14 cellular contexts compared by ENCODE assay signal in genomic region chr15:26179906-26180305, GRCh38.
DNase-seq lines count a peak whose midpoint lies in the region; ATAC-seq, FAIRE-seq and TF ChIP-seq lines count a peak whose summit lies in the region.
"Had no signal": no experiment of that assay in that cellular context is flagged by ENCODE, and none has a peak within 500 bp of the region (broad histone marks: within the 10 kb centered on the region; RNA-seq: fewer than 3 reads in every experiment).

No MANE protein-coding gene starts in this region.

- H3K9ac ChIP-seq in HepG2 (ENCODE audit: insufficient read depth, low read depth, low read length), result no peak overlapping the region

- no peaks in the 10 kb centered on the region; a peak in 1 of 5 replicates for H3K27me3 ChIP-seq in HepG2 (ENCODE audit: control insufficient read depth in 1 of 2, insufficient read depth in 2 of 2, low read length in 2 of 2)
- H3K27me3 ChIP-seq in right lobe of liver, result no peaks in the 10 kb centered on the region
- no peaks in the 10 kb centered on the region for H3K27me3 ChIP-seq in RWPE2 (ENCODE audit: insufficient read depth, poor library complexity, severe bottlenecking)
- H3K27me3 ChIP-seq: uterus had no signal

- TF ChIP-seq RAD21 in HepG2 (CRISPR knock-in tag; IDR thresholded peaks at IDR 0.05), result no peak

- H3K9me3 ChIP-seq in HepG2 (ENCODE audit: low read length), result 0 out of 2 replicates have a peak, but pooled peaks cover 2% of the 10 kb centered on the region
- no peaks in the 10 kb centered on the region for H3K9me3 ChIP-seq in right lobe of liver
- H3K9me3 ChIP-seq in RWPE2 (ENCODE audit: severe bottlenecking), result no peaks in the 10 kb centered on the region
- H3K9me3 ChIP-seq: uterus had no signal

- intact Hi-C loops in HepG2 (cut with micrococcal nuclease; ENCODE audit: unreplicated experiment) (no loop called here), right lobe of liver (cut with DNase I) (no loop called here), left ventricle myocardium superior (cut with micrococcal nuclease) (loop anchor here (5.0 kb wide), 1 partner anchor 682 kb away; no protein-coding TSS in a partner anchor)

- H3K36me3 ChIP-seq in HepG2 (replicated peaks in 1 of 2; ENCODE audit: control insufficient read depth in 1 of 2, insufficient read depth in 2 of 2, low read length in 2 of 2) (no peaks in the 10 kb centered on the region), right lobe of liver (no peaks in the 10 kb centered on the region), RWPE2 (ENCODE audit: low read depth) (no peaks in the 10 kb centered on the region)
- H3K36me3 ChIP-seq: uterus had no signal

- H3K27ac ChIP-seq in HepG2 (ENCODE audit: extremely low read length, insufficient read depth, low read length) (no peak overlapping the region), right lobe of liver (no peak overlapping the region), RWPE2 (ENCODE audit: poor library complexity, severe bottlenecking) (no peak overlapping the region)
- H3K27ac ChIP-seq: uterus had no signal

- peak; percentile 4 for DNase-seq in HepG2 (ENCODE audit: low spot score)
- no peak for DNase-seq in right lobe of liver
- no peak for DNase-seq in RWPE2 (ENCODE audit: low spot score)
- peak; percentile 36 for DNase-seq in left ventricle myocardium superior
- peak; percentile 51 for DNase-seq in urothelium cell line (ENCODE audit: low spot score)
- no peak for DNase-seq in T-helper 2 cell
- DNase-seq: activated CD4-positive, alpha-beta T cell treated with anti-CD3 and anti-CD28 coated beads for 1 hour; natural killer cell; NCI-H2029; SHP77 treated with DMSO at 0.1 percent for 48 hours; stimulated activated CD4-positive, alpha-beta T cell treated with anti-CD3 and anti-CD28 coated beads, Interleukin-15, amount 100 ng/mL, for 24 hours; uterus had no signal

- H3K4me2 ChIP-seq in HepG2 (ENCODE audit: low read depth, low read length), result no peak overlapping the region

- H4K20me1 ChIP-seq in HepG2 (ENCODE audit: insufficient read depth, low read length), result no peaks in the 10 kb centered on the region

- no peak overlapping the region for H3K4me3 ChIP-seq in HepG2 (replicated peaks in 1 of 3; ENCODE audit: insufficient read depth in 1 of 3, low read depth in 2 of 3, low read length in 3 of 3)
- no peak overlapping the region for H3K4me3 ChIP-seq in right lobe of liver
- H3K4me3 ChIP-seq in RWPE2 (ENCODE audit: severe bottlenecking), result no peak overlapping the region
- H3K4me3 ChIP-seq: uterus had no signal

- H3K79me2 ChIP-seq in HepG2 (ENCODE audit: insufficient read depth, low read length), result no peaks in the 10 kb centered on the region

- POLR2A ChIA-PET in HepG2 (lab: Yijun Ruan, JAX), result no interaction called here

- no peak overlapping the region for H2AFZ ChIP-seq in HepG2 (ENCODE audit: low read length)

- no peak for FAIRE-seq in HepG2 (lab: Jason Lieb, UNC)
- no peak for FAIRE-seq in urothelium cell line (lab: Jason Lieb, UNC)

- 0 out of 2 replicates have a peak, but pooled peaks have one; percentile 8 for TF ChIP-seq CTCF in HepG2 (CRISPR knock-in tag; IDR thresholded peaks at IDR 0.05)
- no peak for TF ChIP-seq CTCF in right lobe of liver (IDR thresholded peaks at IDR 0.05)
- TF ChIP-seq CTCF in RWPE2 (IDR thresholded peaks at IDR 0.05; ENCODE audit: poor library complexity, severe bottlenecking), result peak; percentile 23

- ATAC-seq in HepG2 (peak; percentile 63), right lobe of liver (no peak), RWPE2 (ENCODE audit: low read depth) (peak; percentile 47), left ventricle myocardium superior (peak; percentile 62), GM19397 (IDR thresholded peaks at IDR 0.05; ENCODE audit: unreplicated experiment) (no peak), GM21423 (IDR thresholded peaks at IDR 0.05; ENCODE audit: unreplicated experiment) (no peak)
- ATAC-seq: natural killer cell had no signal

- no TSS peak for BruUV-seq in HepG2 (replicated peaks; lab: Mats Ljungman, UMichigan)

- no peaks in the 10 kb centered on the region for H3K4me1 ChIP-seq in HepG2 (ENCODE audit: insufficient read depth, low read length)
- H3K4me1 ChIP-seq in right lobe of liver, result no peaks in the 10 kb centered on the region
- H3K4me1 ChIP-seq in RWPE2 (ENCODE audit: insufficient read depth, poor library complexity, severe bottlenecking), result no peaks in the 10 kb centered on the region
- H3K4me1 ChIP-seq: uterus had no signal

- TF ChIP-seq EP300 in HepG2 (IDR thresholded peaks at IDR 0.05; ENCODE audit: low read depth in 2 of 2, low read length in 2 of 2) (no peak), HepG2 (CRISPR knock-in tag; IDR thresholded peaks at IDR 0.05; ENCODE audit: borderline replicate concordance) (no peak)

- CTCF ChIA-PET in HepG2 (lab: Yijun Ruan, JAX; ENCODE audit: low intra/inter-chr PET ratio, low total read pairs), result no interaction called here

- in situ Hi-C loops in HepG2 (cut with HindIII; ENCODE audit: extremely low pct_ligation_motif_present, low pct_unique_long_range_greater_than_20kb), result no loop called here

- TF ChIP-seq POLR2A in HepG2 (IDR thresholded peaks at IDR 0.05; ENCODE audit: insufficient read depth in 1 of 2, low read depth in 2 of 2, low read length in 2 of 2) (no peak), right lobe of liver (IDR thresholded peaks at IDR 0.05) (no peak)

- WGBS in HepG2 (ENCODE audit: low lambda C conversion rate), result 15% methylated on average over 6 of the region's 6 CpGs
- 31% methylated on average over 5 of the region's 6 CpGs for WGBS in right lobe of liver (ENCODE audit: insufficient coverage, low coverage, low lambda C conversion rate, missing lambda C conversion rate)

TF ChIP-seq in HepG2, 621 proteins besides CTCF, POLR2A, EP300 and RAD21 (continues in another document):
- TF ChIP-seq ZNF256 (CRISPR knock-in tag; conservative IDR thresholded peaks at IDR 0.05) (no peak), TCF12 (IDR thresholded peaks at IDR 0.05) (no peak), TCF12 (CRISPR knock-in tag; IDR thresholded peaks at IDR 0.05) (no peak), HNRNPUL1 (IDR thresholded peaks at IDR 0.05; ENCODE audit: low read depth, low read length) (no peak), ZNF292 (CRISPR knock-in tag; IDR thresholded peaks at IDR 0.05; ENCODE audit: borderline replicate concordance, low read depth) (no peak), DR1 (CRISPR knock-in tag; IDR thresholded peaks at IDR 0.05) (no peak), REPIN1 (CRISPR knock-in tag; IDR thresholded peaks at IDR 0.05; ENCODE audit: borderline replicate concordance, low read depth) (no peak), GPBP1L1 (CRISPR knock-in tag; IDR thresholded peaks at IDR 0.05) (no peak), POGK (CRISPR knock-in tag; conservative IDR thresholded peaks at IDR 0.05) (no peak)
- TF ChIP-seq, protein P1, sequence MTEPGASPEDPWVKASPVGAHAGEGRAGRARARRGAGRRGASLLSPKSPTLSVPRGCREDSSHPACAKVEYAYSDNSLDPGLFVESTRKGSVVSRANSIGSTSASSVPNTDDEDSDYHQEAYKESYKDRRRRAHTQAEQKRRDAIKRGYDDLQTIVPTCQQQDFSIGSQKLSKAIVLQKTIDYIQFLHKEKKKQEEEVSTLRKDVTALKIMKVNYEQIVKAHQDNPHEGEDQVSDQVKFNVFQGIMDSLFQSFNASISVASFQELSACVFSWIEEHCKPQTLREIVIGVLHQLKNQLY (CRISPR knock-in tag; IDR thresholded peaks at IDR 0.05), result no peak

Comparison
In these comparisons a context has a peak if more than half of its experiments do, and no peak if none do; other contexts are left out.
1. ATAC-seq: peak in HepG2 (single experiment), RWPE2 (single experiment) and left ventricle myocardium superior (single experiment); none in right lobe of liver (0 of 4), GM19397 (single experiment) and GM21423 (single experiment).
2. DNase-seq: peak in HepG2 (single experiment), left ventricle myocardium superior (single experiment) and urothelium cell line (single experiment); none in right lobe of liver (0 of 3), RWPE2 (single experiment) and T-helper 2 cell (0 of 5).
3. CTCF ChIP-seq: peak in HepG2 (single experiment) and RWPE2 (single experiment); none in right lobe of liver (0 of 4).